17 cellular contexts compared by ENCODE assay signal in the genomic region with DNA sequence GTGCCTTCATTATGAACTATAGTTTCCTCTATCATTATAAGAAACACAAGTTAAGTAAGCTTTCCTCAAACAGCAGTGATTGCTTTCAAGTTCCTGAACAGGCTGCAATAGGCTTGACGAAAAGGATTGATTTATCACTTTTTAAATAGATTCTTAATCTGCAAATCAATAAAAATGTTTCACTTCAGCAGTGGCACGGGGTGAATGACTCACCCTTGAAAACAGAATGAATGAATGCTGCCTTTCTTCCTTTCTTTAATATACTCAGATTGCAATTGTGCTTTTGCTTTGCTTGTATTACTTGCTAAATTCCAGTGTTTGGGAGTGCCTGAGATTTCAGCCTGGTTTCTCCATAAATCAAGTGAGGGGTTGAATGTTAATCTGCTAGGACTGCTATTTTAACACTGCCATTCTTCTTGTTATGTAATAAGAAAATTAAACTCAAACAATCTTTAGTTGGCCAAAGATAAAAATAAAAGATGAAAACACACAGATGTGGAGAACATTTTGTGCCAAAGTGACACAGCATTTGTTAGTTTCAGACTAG.
"Had no signal": no experiment of that assay in that cellular context is flagged by ENCODE, and none has a peak within 500 bp of the region (broad histone marks: within the 10 kb centered on the region; RNA-seq: fewer than 3 reads in every experiment).

No MANE protein-coding gene starts in this region.

- H3K4me3 Mint-ChIP-seq: activated CD4-positive, alpha-beta T cell treated with anti-CD3 and anti-CD28 coated beads, Interleukin-2, amount 10 ng/mL, durations not matched to agents 7 days and 5 days; activated CD8-positive, alpha-beta T cell treated with anti-CD3 and anti-CD28 coated beads, Interleukin-2, amount 10 ng/mL, durations not matched to agents 7 days and 5 days; activated naive CD8-positive, alpha-beta T cell treated with anti-CD3 and anti-CD28 coated beads, Interleukin-2, amount 10 ng/mL, durations not matched to agents 7 days and 5 days; activated T-cell treated with anti-CD3 and anti-CD28 coated beads, Interleukin-2, amount 50 U/mL, for 24 hours; brain; T-cell had no signal

- H3K36me3 Mint-ChIP-seq: activated naive CD8-positive, alpha-beta T cell treated with anti-CD3 and anti-CD28 coated beads, Interleukin-2, amount 10 ng/mL, durations not matched to agents 7 days and 5 days; brain; T-cell had no signal

- ATAC-seq: activated CD4-positive, CD25-positive, alpha-beta regulatory T cell treated with anti-CD3 and anti-CD28 coated beads, Interleukin-2, amount 50 U/mL, for 24 hours; activated CD8-positive, alpha-beta T cell treated with anti-CD3 and anti-CD28 coated beads, Interleukin-2, amount 10 ng/mL, durations not matched to agents 7 days and 5 days; left lobe of liver; SK-N-SH treated with all-trans-retinoic acid at 6 μM for 48 hours; stimulated activated naive CD8-positive, alpha-beta T cell treated with anti-CD3 and anti-CD28 coated beads, Interleukin-15, Interleukin-2, amounts not matched to agents 100 U/mL and 50 U/mL, for 24 hours; T-cell had no signal

- H3K27ac Mint-ChIP-seq: activated CD4-positive, alpha-beta T cell treated with anti-CD3 and anti-CD28 coated beads, Interleukin-2, amount 10 ng/mL, durations not matched to agents 7 days and 5 days; activated CD8-positive, alpha-beta T cell treated with anti-CD3 and anti-CD28 coated beads, Interleukin-2, amount 10 ng/mL, durations not matched to agents 7 days and 5 days; activated naive CD8-positive, alpha-beta T cell treated with anti-CD3 and anti-CD28 coated beads, Interleukin-2, amount 10 ng/mL, durations not matched to agents 7 days and 5 days; activated T-cell treated with anti-CD3 and anti-CD28 coated beads, Interleukin-2, amount 50 U/mL, for 24 hours; activated T-helper 2 cell treated with anti-CD3 and anti-CD28 coated beads, Interferon-gamma antibody, Interleukin-2, Interleukin-4, amounts not matched to agents 10 μg/mL and 5 μg/mL and 100 μg/mL, durations not matched to agents 14 hours and 24 hours and 36 hours; brain; T-cell had no signal

- H3K4me1 Mint-ChIP-seq: activated CD4-positive, alpha-beta T cell treated with anti-CD3 and anti-CD28 coated beads, Interleukin-2, amount 10 ng/mL, durations not matched to agents 7 days and 5 days; activated naive CD8-positive, alpha-beta T cell treated with anti-CD3 and anti-CD28 coated beads, Interleukin-2, amount 10 ng/mL, durations not matched to agents 7 days and 5 days; T-cell had no signal

- H3K27me3 Mint-ChIP-seq: activated CD4-positive, alpha-beta T cell treated with anti-CD3 and anti-CD28 coated beads, Interleukin-2, amount 10 ng/mL, durations not matched to agents 7 days and 5 days; activated naive CD8-positive, alpha-beta T cell treated with anti-CD3 and anti-CD28 coated beads, Interleukin-2, amount 10 ng/mL, durations not matched to agents 7 days and 5 days; activated T-cell treated with anti-CD3 and anti-CD28 coated beads, Interleukin-2, amount 50 U/mL, for 24 hours; brain; T-cell had no signal

- H3K9me3 Mint-ChIP-seq: activated CD4-positive, alpha-beta T cell treated with anti-CD3 and anti-CD28 coated beads, Interleukin-2, amount 10 ng/mL, durations not matched to agents 7 days and 5 days; activated T-cell treated with anti-CD3 and anti-CD28 coated beads, Interleukin-2, amount 50 U/mL, for 24 hours had no signal

- DNase-seq: activated CD4-positive, alpha-beta T cell treated with anti-CD3 and anti-CD28 coated beads, Interleukin-2, amount 10 ng/mL, durations not matched to agents 7 days and 5 days; activated CD8-positive, alpha-beta T cell treated with anti-CD3 and anti-CD28 coated beads, Interleukin-2, amount 10 ng/mL, durations not matched to agents 7 days and 5 days; activated naive CD4-positive, alpha-beta T cell treated with Interleukin-2 at 50 U/mL for 16 hours; activated naive CD8-positive, alpha-beta T cell treated with anti-CD3 and anti-CD28 coated beads, Interleukin-2, amount 10 ng/mL, durations not matched to agents 7 days and 5 days; activated T-cell treated with anti-CD3 and anti-CD28 coated beads, Interleukin-2, amount 50 U/mL, for 24 hours; caudate nucleus; midbrain; retina; stimulated activated CD8-positive, alpha-beta memory T cell treated with anti-CD3 and anti-CD28 coated beads, Interleukin-4, amount 100 ng/mL, for 48 hours; stimulated activated naive CD8-positive, alpha-beta T cell treated with anti-CD3 and anti-CD28 coated beads, Interleukin-15, Interleukin-2, amounts not matched to agents 100 U/mL and 50 U/mL, for 24 hours; T-cell; T-helper 9 cell had no signal
